ENCODE assay signal across 8 cellular contexts in the genomic region with DNA sequence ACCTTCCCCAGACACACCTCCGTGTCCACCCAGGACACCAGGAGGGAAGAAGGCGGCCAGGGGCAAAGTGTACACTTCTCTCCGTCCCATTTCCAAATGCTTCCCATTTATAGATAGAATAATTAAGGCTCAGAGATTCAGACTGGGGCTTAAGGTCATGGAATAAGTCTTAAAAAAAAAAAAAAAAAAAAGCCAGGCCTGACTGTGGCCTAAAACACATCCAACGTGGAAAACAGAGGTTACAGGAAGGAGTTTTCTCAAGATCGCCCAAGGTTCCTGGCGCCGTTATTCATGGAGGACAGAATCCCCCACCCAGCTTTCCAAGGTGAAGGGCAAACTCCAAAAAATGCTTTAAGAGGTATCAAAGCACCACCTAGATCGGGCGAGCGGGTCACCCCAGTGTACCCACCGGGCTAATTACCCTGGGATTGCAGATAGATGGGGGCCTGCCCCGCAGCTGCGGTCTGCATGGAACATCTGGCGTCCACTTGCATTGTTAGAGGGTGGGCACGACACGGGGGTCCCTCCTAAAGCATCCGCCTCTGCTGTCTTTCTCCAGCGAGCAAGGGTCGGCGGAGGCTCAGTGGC. TPM values are rescaled to one million over a fixed set of nuclear protein-coding genes. Genes with fewer than 3 reads are reported as not detected.
A peak's percentile ranks its signal among the peaks of the same experiment; 100 is the strongest.
DNase-seq lines count a peak whose midpoint lies in the region; ATAC-seq, FAIRE-seq and TF ChIP-seq lines count a peak whose summit lies in the region.

No MANE protein-coding gene starts in this region.

- WGBS in lower leg skin, 2 donors: 0 to 2% methylated on average over 11 to 20 of the region's 20 CpGs
- 66 to 87% methylated on average over 18 to 19 of the region's 20 CpGs for WGBS in thyroid gland, 2 donors

- intact Hi-C loops in lower leg skin (cut with DNase I; ENCODE audit: low total_unique reads) (no loop called here), thyroid gland (cut with DNase I) (loop anchor here (5.0 kb wide), 1 partner anchor 44 kb away; the partner anchor contains the start of gene ZSWIM4)

- DNase-seq in activated T-cell treated with anti-CD3 and anti-CD28 coated beads, Interleukin-2, amount 50 U/mL, for 4 hours: no peak
- no peak for DNase-seq in activated T-cell treated with anti-CD3 and anti-CD28 coated beads, Interleukin-2, amount 50 U/mL, for 48 hours
- no peak for DNase-seq in astrocyte (ENCODE audit: low read depth)
- DNase-seq in lower leg skin (ENCODE audit: low spot score in 2 of 2): no peak
- DNase-seq in thyroid gland: no peak
- DNase-seq in putamen (ENCODE audit: low spot score): no peak
- DNase-seq in GM10248 (ENCODE audit: extremely low spot score): no peak

- H3K4me3 Mint-ChIP-seq in activated T-cell treated with anti-CD3 and anti-CD28 coated beads, Interleukin-2, amount 50 U/mL, for 4 hours: peak overlapping the region; percentile 91
- peak overlapping the region; percentile 96 for H3K4me3 Mint-ChIP-seq in astrocyte (ENCODE audit: unreplicated experiment)

- H3K27ac ChIP-seq in astrocyte (ENCODE audit: low read depth, low read length) (peak overlapping the region; percentile 97), thyroid gland (peak overlapping the region; percentile 92 to 99 (median 96))

- peaks cover 80% of the 10 kb centered on the region for H3K79me2 ChIP-seq in astrocyte (ENCODE audit: insufficient read depth, low read length)

- peaks cover 63% of the 10 kb centered on the region for H3K4me1 Mint-ChIP-seq in activated T-cell treated with anti-CD3 and anti-CD28 coated beads, Interleukin-2, amount 50 U/mL, for 4 hours (ENCODE audit: low read depth)
- H3K4me1 Mint-ChIP-seq in astrocyte (ENCODE audit: low read depth, unreplicated experiment): peaks cover 21% of the 10 kb centered on the region

- H2AFZ ChIP-seq in astrocyte (ENCODE audit: low read depth, low read length): no peak overlapping the region

- no peak for TF ChIP-seq CTCF in astrocyte (IDR thresholded peaks at IDR 0.05; ENCODE audit: insufficient read depth, low read depth, low read length)
- no peak for TF ChIP-seq CTCF in lower leg skin (IDR thresholded peaks at IDR 0.05)
- no peak for TF ChIP-seq CTCF in thyroid gland (IDR thresholded peaks at IDR 0.05)
- TF ChIP-seq CTCF in GM10248 (IDR thresholded peaks at IDR 0.05; ENCODE audit: control extremely low read depth, extremely low read depth, low read depth, missing control alignments): no peak

- H3K9me3 Mint-ChIP-seq in activated T-cell treated with anti-CD3 and anti-CD28 coated beads, Interleukin-2, amount 50 U/mL, for 4 hours: no peaks in the 10 kb centered on the region
- no peaks in the 10 kb centered on the region for H3K9me3 Mint-ChIP-seq in astrocyte (ENCODE audit: unreplicated experiment)

- CTCF ChIA-PET in GM10248 (lab: Yijun Ruan, JAX): interaction anchor here (3.8 kb wide), 1 partner anchor 21 kb away, joined by 19 read pairs; no protein-coding TSS in a partner anchor

- H3K9me3 ChIP-seq in astrocyte (ENCODE audit: insufficient read depth, low read depth, low read length): no peaks in the 10 kb centered on the region
- no peaks in the 10 kb centered on the region for H3K9me3 ChIP-seq in thyroid gland

- peaks cover 12% of the 10 kb centered on the region for H3K36me3 Mint-ChIP-seq in activated T-cell treated with anti-CD3 and anti-CD28 coated beads, Interleukin-2, amount 50 U/mL, for 4 hours (ENCODE audit: insufficient read depth)
- peaks cover 3% of the 10 kb centered on the region for H3K36me3 Mint-ChIP-seq in astrocyte (ENCODE audit: low read depth, unreplicated experiment)

- peak overlapping the region; percentile 81 for H3K4me3 ChIP-seq in astrocyte (ENCODE audit: insufficient read depth, low read depth, low read length)
- peak overlapping the region; percentile 92 for H3K4me3 ChIP-seq in lower leg skin (ENCODE audit: low read depth, poor library complexity, severe bottlenecking)
- H3K4me3 ChIP-seq in thyroid gland (replicated peaks in 1 of 3): peak overlapping the region in 2 of 3 donors; percentile 26 to 94

- H3K27me3 Mint-ChIP-seq in activated T-cell treated with anti-CD3 and anti-CD28 coated beads, Interleukin-2, amount 50 U/mL, for 4 hours (ENCODE audit: low read depth): no peaks in the 10 kb centered on the region
- no peaks in the 10 kb centered on the region for H3K27me3 Mint-ChIP-seq in astrocyte (ENCODE audit: low read depth, unreplicated experiment)

- H3K4me1 ChIP-seq in astrocyte (ENCODE audit: insufficient read depth, low read length) (peaks cover 47% of the 10 kb centered on the region), thyroid gland (peaks cover 23 to 68% of the 10 kb centered on the region in 2 donors)

- no peak for ATAC-seq in activated T-cell treated with anti-CD3 and anti-CD28 coated beads, Interleukin-2, amount 50 U/mL, for 4 hours
- ATAC-seq in HG02884 (IDR thresholded peaks at IDR 0.05; ENCODE audit: unreplicated experiment): no peak

- H4K20me1 ChIP-seq in astrocyte (ENCODE audit: insufficient read depth, low read length): peaks cover 63% of the 10 kb centered on the region

- TF ChIP-seq POLR2A in lower leg skin (IDR thresholded peaks at IDR 0.05) (no peak), thyroid gland (IDR thresholded peaks at IDR 0.05) (no peak)

- peak overlapping the region; percentile 98 for H3K4me2 ChIP-seq in astrocyte (ENCODE audit: low read length)

- H3K9ac ChIP-seq in astrocyte (ENCODE audit: low read length): peak overlapping the region; percentile 100

- H3K36me3 ChIP-seq in astrocyte (ENCODE audit: insufficient read depth, low read length) (peaks cover 9% of the 10 kb centered on the region), thyroid gland (peaks cover 3 to 4% of the 10 kb centered on the region in 2 donors)

- H3K27me3 ChIP-seq in astrocyte (ENCODE audit: insufficient read depth, low read length) (no peaks in the 10 kb centered on the region), thyroid gland (no peaks in the 10 kb centered on the region)

- H3K27ac Mint-ChIP-seq in astrocyte (ENCODE audit: unreplicated experiment): peak overlapping the region; percentile 93

- FAIRE-seq in astrocyte (lab: Jason Lieb, UNC): no peak

- POLR2A ChIA-PET in GM10248 (lab: Yijun Ruan, JAX): interaction anchor here (0.7 to 3.1 kb wide), 6 partner anchors 9 to 46 kb away, joined by 3 to 37 read pairs (median 8); partner anchors contain the start of gene ZSWIM4

RNA-seq across cellular contexts. Expression of gene NANOS3, which starts 36.1 kb away (rescaled TPM):
- under 1 TPM in 1 of 3 donors, not detected in 2; 0.52 TPM for total RNA-seq in activated T-cell treated with anti-CD3 and anti-CD28 coated beads, Interleukin-2, amount 50 U/mL, for 4 hours
- total RNA-seq in astrocyte: 1.1 and 2.9 TPM in 2 replicates
- not detected for total RNA-seq in lower leg skin
- not detected for total RNA-seq in thyroid gland

RNA-seq across cellular contexts. Expression of gene ZSWIM4, which starts 45.6 kb away (rescaled TPM):
- total RNA-seq in activated T-cell treated with anti-CD3 and anti-CD28 coated beads, Interleukin-2, amount 50 U/mL, for 4 hours: 1 to 10 TPM; 3.2 to 5.0 (median 3.7) TPM
- 9.5 and 10.6 TPM in 2 replicates for total RNA-seq in astrocyte
- 10 to 100 TPM; 22.3 to 29.9 (median 23.3) TPM for total RNA-seq in lower leg skin
- total RNA-seq in thyroid gland: 10 to 100 TPM in 1 of 4 donors, 1 to 10 TPM in 3; 6.9 to 15.6 (median 8.9) TPM
